ENCODE assay signal across 8 cellular contexts in genomic region chr5:129094924-129095797, GRCh38. TPM values are rescaled to one million over a fixed set of nuclear protein-coding genes. Genes with fewer than 3 reads are reported as not detected.
DNase-seq lines count a peak whose midpoint lies in the region; ATAC-seq, FAIRE-seq and TF ChIP-seq lines count a peak whose summit lies in the region.

No MANE protein-coding gene starts in this region.

- ATAC-seq in HG02938 (IDR thresholded peaks at IDR 0.05; ENCODE audit: unreplicated experiment) = peak; percentile 54
- peak; percentile 35 for ATAC-seq in activated CD8-positive, alpha-beta memory T cell treated with anti-CD3 and anti-CD28 coated beads, Interleukin-2, amount 10 ng/mL, durations not matched to agents 7 days and 5 days

- WGBS in esophagus squamous epithelium, 2 donors = 0 to 1% methylated on average over 20 to 21 of the region's 58 CpGs

- H3K4me3 ChIP-seq in esophagus squamous epithelium = peak overlapping the region; percentile 64 to 93 (median 82)

- CTCF ChIA-PET in activated CD8-positive, alpha-beta memory T cell treated with anti-CD3 and anti-CD28 coated beads, Interleukin-2, amount 10 ng/mL, durations not matched to agents 7 days and 5 days (lab: Charles Lee) = interaction anchor here (0.7 to 3.6 kb wide), 5 partner anchors 10 to 38 kb away, joined by 3 to 51 read pairs (median 4); no protein-coding TSS in a partner anchor

- peak overlapping the region; percentile 77 for H3K27ac Mint-ChIP-seq in activated CD8-positive, alpha-beta memory T cell treated with anti-CD3 and anti-CD28 coated beads, Interleukin-2, amount 10 ng/mL, durations not matched to agents 7 days and 5 days

- peak overlapping the region; percentile 84 for H3K4me3 Mint-ChIP-seq in activated CD8-positive, alpha-beta memory T cell treated with anti-CD3 and anti-CD28 coated beads, Interleukin-2, amount 10 ng/mL, durations not matched to agents 7 days and 5 days

- DNase-seq in A172 (ENCODE audit: low spot score) = peak; percentile 16
- peak; percentile 20 for DNase-seq in GM18507 (ENCODE audit: extremely low spot score, insufficient read length, low read depth)
- DNase-seq in NCI-H345 (lab: John Stamatoyannopoulos, UW) = peak; percentile 24
- DNase-seq in activated CD8-positive, alpha-beta memory T cell treated with anti-CD3 and anti-CD28 coated beads, Interleukin-2, amount 10 ng/mL, durations not matched to agents 7 days and 5 days = peak; percentile 72
- peak; percentile 35 for DNase-seq in esophagus squamous epithelium (lab: John Stamatoyannopoulos, UW)
- peak; percentile 52 for DNase-seq in myocyte (ENCODE audit: low read depth)
- peak; percentile 39 for DNase-seq in stimulated activated naive CD4-positive, alpha-beta T cell treated with Interleukin-2 at 50 U/mL for 16 hours (lab: John Stamatoyannopoulos, UW)

- no peaks in the 10 kb centered on the region for H3K9me3 ChIP-seq in esophagus squamous epithelium

- peaks cover 5 to 59% (median 18%) of the 10 kb centered on the region in 3 donors for H3K4me1 ChIP-seq in esophagus squamous epithelium

- no peak for TF ChIP-seq POLR2A in esophagus squamous epithelium (IDR thresholded peaks at IDR 0.05)

- H3K27me3 Mint-ChIP-seq in activated CD8-positive, alpha-beta memory T cell treated with anti-CD3 and anti-CD28 coated beads, Interleukin-2, amount 10 ng/mL, durations not matched to agents 7 days and 5 days = peaks cover 22% of the 10 kb centered on the region

- H3K36me3 ChIP-seq in esophagus squamous epithelium = no peaks in the 10 kb centered on the region

- FAIRE-seq in GM18507 (lab: Jason Lieb, UNC) = peak; percentile 78

- no peak for TF ChIP-seq CTCF in esophagus squamous epithelium (IDR thresholded peaks at IDR 0.05)

- peaks cover 28% of the 10 kb centered on the region for H3K4me1 Mint-ChIP-seq in activated CD8-positive, alpha-beta memory T cell treated with anti-CD3 and anti-CD28 coated beads, Interleukin-2, amount 10 ng/mL, durations not matched to agents 7 days and 5 days

- H3K9me3 Mint-ChIP-seq in activated CD8-positive, alpha-beta memory T cell treated with anti-CD3 and anti-CD28 coated beads, Interleukin-2, amount 10 ng/mL, durations not matched to agents 7 days and 5 days (ENCODE audit: low read depth) = no peaks in the 10 kb centered on the region

- intact Hi-C loops in esophagus squamous epithelium (cut with DNase I) = no loop called here

- peak overlapping the region; percentile 86 to 95 (median 92) for H3K27ac ChIP-seq in esophagus squamous epithelium

- peaks cover 2% of the 10 kb centered on the region for H3K36me3 Mint-ChIP-seq in activated CD8-positive, alpha-beta memory T cell treated with anti-CD3 and anti-CD28 coated beads, Interleukin-2, amount 10 ng/mL, durations not matched to agents 7 days and 5 days

- H3K27me3 ChIP-seq in esophagus squamous epithelium = no peaks in the 10 kb centered on the region

RNA-seq across cellular contexts. Expression of gene ISOC1, which starts 0.6 kb away (rescaled TPM):
- total RNA-seq in A172 (2014; rRNA removed; shearing (Covaris generic)) = 32.0 and 40.8 TPM in 2 replicates
- total RNA-seq in activated CD8-positive, alpha-beta memory T cell treated with anti-CD3 and anti-CD28 coated beads, Interleukin-2, amount 10 ng/mL, durations not matched to agents 7 days and 5 days = 10 to 100 TPM; 15.5 to 21.4 TPM
- total RNA-seq in esophagus squamous epithelium (10 to 100 TPM; 16.7 to 43.7 (median 36.7) TPM), myocyte (10.5 and 11.7 TPM in 2 replicates)
- polyA plus RNA-seq in myocyte (2012) = 6.5 TPM

Comparison
In these comparisons a context has a peak if more than half of its experiments do, and no peak if none do; other contexts are left out.
1. Peak in every context shown above with its lines: DNase-seq, ATAC-seq, H3K4me3 ChIP-seq and H3K27ac ChIP-seq.
2. DNase-seq: peak in every context shown above with its lines; median percentile 72 in activated CD8-positive, alpha-beta memory T cell treated with anti-CD3 and anti-CD28 coated beads, Interleukin-2, amount 10 ng/mL, durations not matched to agents 7 days and 5 days; 52 in myocyte; 39 in stimulated activated naive CD4-positive, alpha-beta T cell treated with Interleukin-2 at 50 U/mL for 16 hours; 35 in esophagus squamous epithelium; 24 in NCI-H345; 20 in GM18507; 16 in A172.